In the genomic region with DNA sequence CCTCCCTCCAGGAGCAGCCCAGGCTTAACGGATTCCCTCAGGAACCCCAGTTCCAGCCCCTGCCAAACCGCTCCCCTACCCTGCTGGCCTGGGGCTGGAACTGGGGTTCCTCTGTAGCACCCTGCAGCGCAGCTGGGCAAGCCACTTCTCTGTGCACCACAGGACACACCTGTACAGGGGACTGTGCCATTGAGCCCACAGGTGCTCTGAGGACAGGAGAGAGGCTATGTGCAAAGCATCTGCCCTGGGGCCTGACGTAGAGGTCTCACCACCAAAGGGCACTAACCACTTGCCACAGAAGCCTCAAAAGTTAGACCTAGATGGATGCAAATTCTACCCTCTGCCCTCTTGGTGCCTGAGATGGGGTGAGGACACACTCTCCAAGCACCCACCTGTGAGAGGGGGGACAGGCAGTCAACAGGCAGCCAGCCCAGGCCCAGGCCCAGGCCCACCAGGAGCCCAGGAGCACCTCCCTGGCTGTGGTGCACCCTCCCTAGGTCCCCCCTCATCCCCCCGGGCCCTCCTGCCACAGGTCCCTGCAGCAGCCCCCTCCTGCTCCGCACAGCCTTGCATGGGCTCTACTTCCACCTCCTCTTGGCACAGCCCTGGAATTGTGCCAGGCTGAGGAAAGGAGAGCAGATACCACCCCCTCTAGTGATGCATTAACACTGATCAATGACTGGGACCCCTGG, we compare ENCODE assay signal across 29 cellular contexts. TPM values are rescaled to one million over a fixed set of nuclear protein-coding genes. Genes with fewer than 3 reads are reported as not detected.
DNase-seq lines count a peak whose midpoint lies in the region; ATAC-seq and TF ChIP-seq lines count a peak whose summit lies in the region.
"Had no signal": no experiment of that assay in that cellular context is flagged by ENCODE, and none has a peak within 500 bp of the region (broad histone marks: within the 10 kb centered on the region; RNA-seq: fewer than 3 reads in every experiment).

No MANE protein-coding gene starts in this region.

- no peak overlapping the region for H4K8ac ChIP-seq in H9 (replicated peaks; ENCODE audit: insufficient read length, low read depth, low read length)

- H4K20me1 ChIP-seq in BLaER1 (peaks cover 100% of the 10 kb centered on the region), H9 (ENCODE audit: control insufficient read depth, insufficient read depth, insufficient read length) (peaks cover 4% of the 10 kb centered on the region)

- no peak overlapping the region for H3K4me3 Mint-ChIP-seq in H9
- H3K4me3 Mint-ChIP-seq in memory B cell, result no peak overlapping the region
- H3K4me3 Mint-ChIP-seq: activated CD8-positive, alpha-beta memory T cell treated with anti-CD3 and anti-CD28 coated beads, Interleukin-2, amount 10 ng/mL, durations not matched to agents 7 days and 5 days; activated naive CD4-positive, alpha-beta T cell treated with anti-CD3 and anti-CD28 coated beads for 36 hours; activated T-helper 1 cell treated with anti-CD3 and anti-CD28 coated beads, Interleukin-12 subunit alpha, Interleukin-12 subunit beta, Interleukin-2, Interleukin-4 antibody, amounts not matched to agents 30 ng/mL and 10 ng/mL and 1 ng/mL, durations not matched to agents 14 hours and 24 hours and 36 hours; CD14-positive monocyte; HFFc6; natural killer cell had no signal

- peak overlapping the region; percentile 12; the same call in 1 of the 2 replicates for H3K4me2 ChIP-seq in BLaER1
- H3K4me2 ChIP-seq in H9 (ENCODE audit: insufficient read depth, insufficient read length, low read length), result no peak overlapping the region

- no peak overlapping the region for H3K4me3 ChIP-seq in BLaER1
- no peak overlapping the region for H3K4me3 ChIP-seq in gastrocnemius medialis
- H3K4me3 ChIP-seq: esophagus squamous epithelium, lung, SJSA1, upper lobe of left lung had no signal

- H2BK5ac ChIP-seq in H9 (ENCODE audit: insufficient read length, low read length), result no peak overlapping the region

- H3T11ph ChIP-seq in H9 (ENCODE audit: low read length), result no peak overlapping the region

- H2AFZ ChIP-seq in H9 (ENCODE audit: low read length), result no peak overlapping the region

- peaks cover 11% of the 10 kb centered on the region for H3K79me1 ChIP-seq in H9 (ENCODE audit: insufficient read depth, low read depth, low read length, poor library complexity, severe bottlenecking)

- H3K36me3 Mint-ChIP-seq in H9 (ENCODE audit: insufficient read depth in 1 of 3, low read depth in 3 of 3), result no peaks in the 10 kb centered on the region
- H3K36me3 Mint-ChIP-seq in memory B cell, result peaks cover 3% of the 10 kb centered on the region
- H3K36me3 Mint-ChIP-seq: activated CD8-positive, alpha-beta memory T cell treated with anti-CD3 and anti-CD28 coated beads, Interleukin-2, amount 10 ng/mL, durations not matched to agents 7 days and 5 days; natural killer cell had no signal

- ATAC-seq in memory B cell (ENCODE audit: low read depth) (peak; percentile 70), gastrocnemius medialis (no peak), GM19395 (IDR thresholded peaks at IDR 0.05; ENCODE audit: unreplicated experiment) (no peak)
- ATAC-seq: activated CD4-positive, CD25-positive, alpha-beta regulatory T cell treated with anti-CD3 and anti-CD28 coated beads, Interleukin-2, amount 50 U/mL, for 24 hours; activated CD8-positive, alpha-beta memory T cell treated with anti-CD3 and anti-CD28 coated beads, Interleukin-2, amount 10 ng/mL, durations not matched to agents 7 days and 5 days; natural killer cell had no signal

- intact Hi-C loops in gastrocnemius medialis (cut with DNase I; ENCODE audit: low total_unique reads), result loop anchor here (10.0 kb wide), 1 partner anchor 225 kb away; the partner anchor contains the start of gene SIN3B

- in situ Hi-C loops in gastrocnemius medialis (cut with MboI; ENCODE audit: low sequenced_read_pairs in 4 of 4), result no loop called here

- no peak overlapping the region for H3K9ac ChIP-seq in BLaER1
- H3K9ac ChIP-seq in H9 (ENCODE audit: extremely low read depth, insufficient read length, low read length), result no peak overlapping the region

- H3K79me2 ChIP-seq in H9 (ENCODE audit: insufficient read depth, low read length), result peaks cover 23% of the 10 kb centered on the region; the same call in 1 of the 2 replicates

- CTCF ChIA-PET in RWPE1 (lab: Yijun Ruan, JAX), result no interaction called here

- H3K23me2 ChIP-seq in H9 (ENCODE audit: insufficient read length, low read depth, low read length, poor library complexity, severe bottlenecking), result no peaks in the 10 kb centered on the region

- H3K27ac ChIP-seq in BLaER1 (no peak overlapping the region), H9 (ENCODE audit: insufficient read length, low read depth, low read length) (no peak overlapping the region), RWPE1 (peak overlapping the region; percentile 21; the same call in 1 of the 2 replicates), gastrocnemius medialis (no peak overlapping the region)
- H3K27ac ChIP-seq: SJSA1, upper lobe of left lung had no signal

- H3K27ac Mint-ChIP-seq in H9 (peak overlapping the region in 2 of 3 experiments; percentile 12 to 76; a peak in 2 of 7 replicates), memory B cell (peak overlapping the region; percentile 53)
- H3K27ac Mint-ChIP-seq: activated CD8-positive, alpha-beta memory T cell treated with anti-CD3 and anti-CD28 coated beads, Interleukin-2, amount 10 ng/mL, durations not matched to agents 7 days and 5 days; activated naive CD4-positive, alpha-beta T cell treated with anti-CD3 and anti-CD28 coated beads for 36 hours; activated T-helper 1 cell treated with anti-CD3 and anti-CD28 coated beads, Interleukin-12 subunit alpha, Interleukin-12 subunit beta, Interleukin-2, Interleukin-4 antibody, amounts not matched to agents 30 ng/mL and 10 ng/mL and 1 ng/mL, durations not matched to agents 14 hours and 24 hours and 36 hours; HFFc6 had no signal

- WGBS in H9 (ENCODE audit: extremely low coverage, insufficient read length, low lambda C conversion rate), result no CpG with 5 or more reads among the region's 6 CpGs

- H3K4me1 Mint-ChIP-seq in H9, result no peaks in the 10 kb centered on the region; a peak in 1 of 4 replicates
- H3K4me1 Mint-ChIP-seq in memory B cell, result peaks cover 54% of the 10 kb centered on the region

- H3K9me3 ChIP-seq in BLaER1, result no peaks in the 10 kb centered on the region
- H3K9me3 ChIP-seq in H9 (ENCODE audit: control insufficient read depth, low read depth, low read length), result no peaks in the 10 kb centered on the region
- H3K9me3 ChIP-seq in gastrocnemius medialis, result no peaks in the 10 kb centered on the region
- H3K9me3 ChIP-seq: esophagus squamous epithelium, SJSA1, upper lobe of left lung had no signal

- no peak overlapping the region for H2AK5ac ChIP-seq in H9 (ENCODE audit: insufficient read length, low read length)

- no peaks in the 10 kb centered on the region for H3K27me3 Mint-ChIP-seq in H9 (ENCODE audit: low read depth)
- no peaks in the 10 kb centered on the region for H3K27me3 Mint-ChIP-seq in memory B cell
- H3K27me3 Mint-ChIP-seq: activated CD8-positive, alpha-beta memory T cell treated with anti-CD3 and anti-CD28 coated beads, Interleukin-2, amount 10 ng/mL, durations not matched to agents 7 days and 5 days had no signal

- no peak overlapping the region for H3K56ac ChIP-seq in H9 (ENCODE audit: insufficient read length, low read depth, low read length)

- H4K5ac ChIP-seq in H9 (ENCODE audit: insufficient read length, low read depth, low read length), result no peak overlapping the region

- H3K18ac ChIP-seq in H9 (ENCODE audit: insufficient read length, low read depth, low read length), result no peak overlapping the region

- H4K91ac ChIP-seq in H9 (ENCODE audit: insufficient read length, low read depth, low read length), result no peak overlapping the region

- POLR2A ChIA-PET in RWPE1 (lab: Yijun Ruan, JAX; ENCODE audit: low non-redundant PET), result no interaction called here

- H2BK15ac ChIP-seq in H9 (ENCODE audit: low read depth, low read length), result no peak overlapping the region

- peaks cover 13% of the 10 kb centered on the region; the same call in 1 of the 2 replicates for H3K36me3 ChIP-seq in BLaER1
- H3K36me3 ChIP-seq in gastrocnemius medialis, result no peaks in the 10 kb centered on the region
- H3K36me3 ChIP-seq: esophagus squamous epithelium, upper lobe of left lung had no signal

- no peak overlapping the region for H3K23ac ChIP-seq in H9 (ENCODE audit: insufficient read length, low read depth, low read length)

- no peaks in the 10 kb centered on the region for H3K9me3 Mint-ChIP-seq in H9
- H3K9me3 Mint-ChIP-seq in memory B cell, result no peaks in the 10 kb centered on the region
- H3K9me3 Mint-ChIP-seq: activated naive CD4-positive, alpha-beta T cell treated with anti-CD3 and anti-CD28 coated beads for 36 hours; activated T-helper 1 cell treated with anti-CD3 and anti-CD28 coated beads, Interleukin-12 subunit alpha, Interleukin-12 subunit beta, Interleukin-2, Interleukin-4 antibody, amounts not matched to agents 30 ng/mL and 10 ng/mL and 1 ng/mL, durations not matched to agents 14 hours and 24 hours and 36 hours; CD14-positive monocyte; HFFc6; natural killer cell had no signal

- no peak overlapping the region for H2BK12ac ChIP-seq in H9 (ENCODE audit: insufficient read length, low read depth, low read length)

- H2BK20ac ChIP-seq in H9 (ENCODE audit: low read depth, low read length, poor library complexity, severe bottlenecking), result no peak overlapping the region

- TF ChIP-seq CTCF in H9 (conservative IDR thresholded peaks at IDR 0.05), result no peak
- no peak for TF ChIP-seq CTCF in RWPE1 (conservative IDR thresholded peaks at IDR 0.05; ENCODE audit: low read depth)
- TF ChIP-seq CTCF in gastrocnemius medialis (IDR thresholded peaks at IDR 0.05 in 4 of 5, conservative IDR thresholded peaks at IDR 0.05 in 1 of 5), result no peak

- H3K27me3 ChIP-seq in BLaER1 (no peaks in the 10 kb centered on the region), H9 (ENCODE audit: insufficient read depth, low read length) (no peaks in the 10 kb centered on the region), gastrocnemius medialis (no peaks in the 10 kb centered on the region)
- H3K27me3 ChIP-seq: esophagus squamous epithelium, SJSA1, upper lobe of left lung had no signal

- no peak overlapping the region for H3K4ac ChIP-seq in H9 (ENCODE audit: low read depth, low read length)

- no peak overlapping the region; the same call in 1 of the 2 replicates for H3K14ac ChIP-seq in H9 (ENCODE audit: insufficient read depth, low read length)

- no peak for TF ChIP-seq POLR2A in gastrocnemius medialis (IDR thresholded peaks at IDR 0.05)

- no peak overlapping the region for H2BK120ac ChIP-seq in H9 (ENCODE audit: low read depth, low read length, poor library complexity, severe bottlenecking)

- DNase-seq in H9 (no peak), RWPE1 (ENCODE audit: low spot score) (no peak), memory B cell (ENCODE audit: low spot score in 2 of 2) (no peak), gastrocnemius medialis (no peak), occipital lobe (lab: John Stamatoyannopoulos, UW) (no peak)
- no peak for DNase-seq in activated CD8-positive, alpha-beta memory T cell treated with anti-CD3 and anti-CD28 coated beads, Interleukin-2, amount 50 U/mL, for 48 hours
- DNase-seq: activated CD4-positive, alpha-beta T cell treated with anti-CD3 and anti-CD28 coated beads, Interleukin-2, amount 50 U/mL, for 4 hours; activated CD8-positive, alpha-beta memory T cell treated with anti-CD3 and anti-CD28 coated beads, Interleukin-2, amount 10 ng/mL, durations not matched to agents 7 days and 5 days; activated naive CD4-positive, alpha-beta T cell treated with anti-CD3 and anti-CD28 coated beads for 36 hours; Calu3; esophagus squamous epithelium; foreskin melanocyte; HFFc6; kidney glomerular epithelial cell; natural killer cell; NCI-H1092 treated with DMSO at 0.1 percent for 48 hours; NCI-H1694 treated with DMSO at 0.1 percent for 48 hours; NCI-H2171; stimulated activated CD4-positive, alpha-beta T cell treated with anti-CD3 and anti-CD28 coated beads, Interleukin-4, amount 100 ng/mL, for 24 hours; substantia nigra; T-helper 1 cell; upper lobe of left lung had no signal

- H3K4me1 ChIP-seq in BLaER1 (peaks cover 56% of the 10 kb centered on the region), H9 (ENCODE audit: insufficient read depth, low read length) (no peaks in the 10 kb centered on the region), gastrocnemius medialis (peaks cover 53 to 69% of the 10 kb centered on the region in 2 donors)
- H3K4me1 ChIP-seq: SJSA1 had no signal

RNA-seq across cellular contexts. Expression of gene SLC35E1, which starts 27.6 kb away (rescaled TPM):
- total RNA-seq in H9 (2021), result 34.0 and 35.8 TPM in 2 replicates
- total RNA-seq in gastrocnemius medialis, result 10 to 100 TPM; 24.1 to 60.3 (median 40.1) TPM
- total RNA-seq in occipital lobe, result 25.3 TPM

RNA-seq across cellular contexts. Expression of gene MED26, which starts 28.2 kb away (rescaled TPM):
- total RNA-seq in H9 (2021) (11.4 and 13.0 TPM in 2 replicates), gastrocnemius medialis (10 to 100 TPM in 2 of 4 donors, 1 to 10 TPM in 2; 5.7 to 15.7 (median 9.4) TPM), occipital lobe (3.3 TPM)

RNA-seq across cellular contexts. Expression of gene CHERP, which starts 57.6 kb away (rescaled TPM):
- total RNA-seq in H9 (2021) (92.2 and 101 TPM in 2 replicates), gastrocnemius medialis (10 to 100 TPM in 2 of 4 donors, 1 to 10 TPM in 2; 7.4 to 12.1 (median 9.8) TPM), occipital lobe (4.4 TPM)
